In the genomic region with DNA sequence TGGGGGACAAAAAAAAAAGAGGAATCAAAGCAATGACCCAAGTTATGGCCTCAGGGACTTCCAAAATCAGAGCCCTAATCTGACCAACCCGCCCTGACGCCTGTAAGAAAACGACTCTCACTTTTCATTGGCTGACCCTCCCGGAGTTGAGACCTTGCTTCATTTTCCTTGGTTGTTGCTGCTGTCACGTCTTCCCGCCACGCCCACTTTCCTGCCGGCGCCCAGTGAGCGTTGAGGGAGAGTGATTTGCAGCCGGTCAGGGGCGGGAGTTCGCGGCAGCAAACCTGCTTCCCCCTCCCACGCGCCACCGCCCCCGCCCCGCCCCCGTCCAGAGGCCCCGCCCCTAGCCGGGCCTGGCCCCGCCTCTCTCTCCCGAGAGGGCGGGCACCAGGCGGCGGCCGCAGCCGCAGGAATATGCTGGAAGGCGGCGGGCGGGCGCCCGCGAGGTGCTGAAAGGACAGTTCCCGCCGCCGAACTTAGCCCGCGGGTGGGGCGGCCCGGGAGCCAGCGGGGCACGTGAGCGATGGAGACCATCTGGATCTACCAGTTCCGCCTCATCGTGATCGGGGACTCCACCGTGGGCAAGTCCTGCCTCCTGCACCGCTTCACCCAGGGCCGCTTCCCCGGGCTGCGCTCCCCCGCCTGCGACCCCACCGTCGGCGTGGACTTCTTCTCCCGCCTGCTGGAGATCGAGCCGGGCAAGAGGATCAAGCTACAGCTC, we compare ENCODE assay signal across 8 cellular contexts. TPM values are rescaled to one million over a fixed set of nuclear protein-coding genes. Genes with fewer than 3 reads are reported as not detected.
DNase-seq lines count a peak whose midpoint lies in the region; TF ChIP-seq lines count a peak whose summit lies in the region.

A gene with protein sequence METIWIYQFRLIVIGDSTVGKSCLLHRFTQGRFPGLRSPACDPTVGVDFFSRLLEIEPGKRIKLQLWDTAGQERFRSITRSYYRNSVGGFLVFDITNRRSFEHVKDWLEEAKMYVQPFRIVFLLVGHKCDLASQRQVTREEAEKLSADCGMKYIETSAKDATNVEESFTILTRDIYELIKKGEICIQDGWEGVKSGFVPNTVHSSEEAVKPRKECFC (plus strand): TSS at position 403 of the 721 bp plus-strand sequence. CDS start 121 bp downstream, at position 524.

- H3K79me1 ChIP-seq in H9 (ENCODE audit: insufficient read depth, low read depth, low read length, poor library complexity, severe bottlenecking) = no peaks in the 10 kb centered on the region

- no peak within 1 kb of the TSS for H4K5ac ChIP-seq in H9 (ENCODE audit: insufficient read length, low read depth, low read length)

- peaks cover 5% of the 10 kb centered on the region for H3K23me2 ChIP-seq in H9 (ENCODE audit: insufficient read length, low read depth, low read length, poor library complexity, severe bottlenecking)

- H3K4me2 ChIP-seq in H9 (ENCODE audit: insufficient read depth, insufficient read length, low read length) (peak within 1 kb of the TSS; percentile 99), MM.1S (ENCODE audit: low read depth, low read length) (peak within 1 kb of the TSS; percentile 97)

- H3K14ac ChIP-seq in H9 (ENCODE audit: insufficient read depth, low read length) = peak within 1 kb of the TSS; percentile 86

- H3K4me3 Mint-ChIP-seq in H9 = peak within 1 kb of the TSS; percentile 93 to 98
- peak within 1 kb of the TSS; percentile 65 for H3K4me3 Mint-ChIP-seq in activated naive CD4-positive, alpha-beta T cell treated with anti-CD3 and anti-CD28 coated beads for 36 hours

- H3K27ac ChIP-seq in H9 (ENCODE audit: insufficient read length, low read depth, low read length) (no peak within 1 kb of the TSS), MM.1S (ENCODE audit: low read length) (no peak within 1 kb of the TSS), neutrophil (no peak within 1 kb of the TSS), substantia nigra (ENCODE audit: low read depth, low read length, poor library complexity, severe bottlenecking) (peak within 1 kb of the TSS; percentile 67)

- CTCF ChIA-PET in activated naive CD4-positive, alpha-beta T cell treated with anti-CD3 and anti-CD28 coated beads for 36 hours (lab: Charles Lee) = no interaction called here

- H3K36me3 Mint-ChIP-seq in H9 (ENCODE audit: insufficient read depth in 1 of 3, low read depth in 3 of 3) = no peaks in the 10 kb centered on the region
- peaks cover 2% of the 10 kb centered on the region for H3K36me3 Mint-ChIP-seq in activated naive CD4-positive, alpha-beta T cell treated with anti-CD3 and anti-CD28 coated beads for 36 hours (ENCODE audit: low read depth)

- no peak within 1 kb of the TSS for H3K56ac ChIP-seq in H9 (ENCODE audit: insufficient read length, low read depth, low read length)

- peak within 1 kb of the TSS; percentile 78 to 98 (median 85); a peak in 6 of 7 replicates for H3K27ac Mint-ChIP-seq in H9
- no peak within 1 kb of the TSS for H3K27ac Mint-ChIP-seq in activated naive CD4-positive, alpha-beta T cell treated with anti-CD3 and anti-CD28 coated beads for 36 hours

- WGBS in H9 (ENCODE audit: extremely low coverage, insufficient read length, low lambda C conversion rate) = no CpG with 5 or more reads among the region's 61 CpGs

- H2AK5ac ChIP-seq in H9 (ENCODE audit: insufficient read length, low read length) = no peak within 1 kb of the TSS

- H3K27me3 ChIP-seq in H9 (ENCODE audit: insufficient read depth, low read length) (no peaks in the 10 kb centered on the region), MM.1S (replicated peaks; ENCODE audit: insufficient read depth, low read length) (0 out of 2 replicates have a peak, but pooled peaks cover 13% of the 10 kb centered on the region), neutrophil (peaks cover 67% of the 10 kb centered on the region)

- H2BK120ac ChIP-seq in H9 (ENCODE audit: low read depth, low read length, poor library complexity, severe bottlenecking) = no peak within 1 kb of the TSS

- H2BK12ac ChIP-seq in H9 (ENCODE audit: insufficient read length, low read depth, low read length) = no peak within 1 kb of the TSS

- H3K23ac ChIP-seq in H9 (ENCODE audit: insufficient read length, low read depth, low read length) = peak within 1 kb of the TSS; percentile 74

- DNase-seq in EL (peak; percentile 87), H9 (peak; percentile 99), MM.1S (peak; percentile 98), SIG-M5 treated with dmso at 0.1 percent for 504 hours (lab: John Stamatoyannopoulos, UW; ENCODE audit: unreplicated experiment) (peak; percentile 86), globus pallidus (ENCODE audit: low spot score) (peak; percentile 90), substantia nigra (lab: John Stamatoyannopoulos, UW) (peak; percentile 25 to 99 (median 83))
- DNase-seq in activated naive CD4-positive, alpha-beta T cell treated with anti-CD3 and anti-CD28 coated beads for 36 hours = peak; percentile 83

- intact Hi-C loops in activated naive CD4-positive, alpha-beta T cell treated with anti-CD3 and anti-CD28 coated beads for 36 hours (cut with micrococcal nuclease) = loop anchor here (1.0 to 5.0 kb wide), 3 partner anchors 71 to 539 kb away; partner anchors contain the start of genes C11orf65, CUL5 and SLC35F2

- peaks cover 3% of the 10 kb centered on the region; the same call in 1 of the 2 replicates for H3K79me2 ChIP-seq in H9 (ENCODE audit: insufficient read depth, low read length)
- no peaks in the 10 kb centered on the region for H3K79me2 ChIP-seq in MM.1S (ENCODE audit: low read length)

- no peak within 1 kb of the TSS for H4K91ac ChIP-seq in H9 (ENCODE audit: insufficient read length, low read depth, low read length)

- H3T11ph ChIP-seq in H9 (ENCODE audit: low read length) = no peak within 1 kb of the TSS

- H3F3A ChIP-seq in MM.1S (ENCODE audit: insufficient read depth, low read length) = 0 out of 2 replicates have a peak, but pooled peaks cover 3% of the 10 kb centered on the region

- no peaks in the 10 kb centered on the region for H3K9me3 Mint-ChIP-seq in H9
- no peaks in the 10 kb centered on the region for H3K9me3 Mint-ChIP-seq in activated naive CD4-positive, alpha-beta T cell treated with anti-CD3 and anti-CD28 coated beads for 36 hours

- H3K4ac ChIP-seq in H9 (ENCODE audit: low read depth, low read length) = no peak within 1 kb of the TSS; the same call in 1 of the 2 replicates

- TF ChIP-seq CTCF in H9 (conservative IDR thresholded peaks at IDR 0.05) = no peak
- no peak for TF ChIP-seq CTCF in MM.1S (IDR thresholded peaks at IDR 0.05; ENCODE audit: low read length)
- TF ChIP-seq CTCF in neutrophil (IDR thresholded peaks at IDR 0.05) = no peak

- H3K9ac ChIP-seq in H9 (ENCODE audit: extremely low read depth, insufficient read length, low read length) (peak within 1 kb of the TSS; percentile 79), MM.1S (ENCODE audit: low read length) (no peak within 1 kb of the TSS)

- no peaks in the 10 kb centered on the region for H3K9me2 ChIP-seq in MM.1S (replicated peaks; ENCODE audit: insufficient read depth, low read length)

- no peak within 1 kb of the TSS for H2BK20ac ChIP-seq in H9 (ENCODE audit: low read depth, low read length, poor library complexity, severe bottlenecking)

- peaks cover 9 to 13% of the 10 kb centered on the region in 2 experiments for H3K4me1 Mint-ChIP-seq in H9
- H3K4me1 Mint-ChIP-seq in activated naive CD4-positive, alpha-beta T cell treated with anti-CD3 and anti-CD28 coated beads for 36 hours (ENCODE audit: low read depth) = peaks cover 12% of the 10 kb centered on the region

- peak within 1 kb of the TSS; percentile 74 for H2AFZ ChIP-seq in H9 (ENCODE audit: low read length)
- H2AFZ ChIP-seq in MM.1S (ENCODE audit: low read length) = peak within 1 kb of the TSS; percentile 96

- H3K27me3 Mint-ChIP-seq in H9 (ENCODE audit: low read depth) = peaks cover 5% of the 10 kb centered on the region
- peaks cover 44% of the 10 kb centered on the region for H3K27me3 Mint-ChIP-seq in activated naive CD4-positive, alpha-beta T cell treated with anti-CD3 and anti-CD28 coated beads for 36 hours (ENCODE audit: low read depth)

- no peak within 1 kb of the TSS for H4K8ac ChIP-seq in H9 (replicated peaks; ENCODE audit: insufficient read length, low read depth, low read length)

- no peak within 1 kb of the TSS for H2BK15ac ChIP-seq in H9 (ENCODE audit: low read depth, low read length)

- no peaks in the 10 kb centered on the region for H4K20me1 ChIP-seq in H9 (ENCODE audit: control insufficient read depth, insufficient read depth, insufficient read length)
- H4K20me1 ChIP-seq in MM.1S (ENCODE audit: insufficient read depth, low read length) = no peaks in the 10 kb centered on the region

- no peak within 1 kb of the TSS for H2BK5ac ChIP-seq in H9 (ENCODE audit: insufficient read length, low read length)

- H3K4me3 ChIP-seq in MM.1S (ENCODE audit: low read length) (peak within 1 kb of the TSS; percentile 83), neutrophil (ENCODE audit: low read depth in 1 of 2, low read length in 1 of 2) (peak within 1 kb of the TSS; percentile 60 to 61)

- peak within 1 kb of the TSS; percentile 88 for H3K18ac ChIP-seq in H9 (ENCODE audit: insufficient read length, low read depth, low read length)

- no peaks in the 10 kb centered on the region; the same call in 1 of the 2 replicates for H3K4me1 ChIP-seq in H9 (ENCODE audit: insufficient read depth, low read length)
- H3K4me1 ChIP-seq in MM.1S (ENCODE audit: low read length) = no peaks in the 10 kb centered on the region
- peaks cover 8 to 10% of the 10 kb centered on the region in 2 experiments for H3K4me1 ChIP-seq in neutrophil (ENCODE audit: control insufficient read depth in 1 of 2, insufficient read depth in 1 of 2, low read depth in 1 of 2, low read length in 1 of 2)

- H3K36me3 ChIP-seq in MM.1S (replicated peaks; ENCODE audit: insufficient read depth, low read length) (no peaks in the 10 kb centered on the region), neutrophil (no peaks in the 10 kb centered on the region)

- H3K9me3 ChIP-seq in H9 (ENCODE audit: control insufficient read depth, low read depth, low read length) (no peaks in the 10 kb centered on the region), MM.1S (replicated peaks; ENCODE audit: insufficient read depth, low read length) (no peaks in the 10 kb centered on the region), neutrophil (no peaks in the 10 kb centered on the region)

RNA-seq across cellular contexts. Expression of the gene that starts here (rescaled TPM):
- 9.2 and 9.7 TPM in 2 replicates for total RNA-seq in H9 (2021)
- not detected for total RNA-seq in activated naive CD4-positive, alpha-beta T cell treated with anti-CD3 and anti-CD28 coated beads for 36 hours

Comparison
In these comparisons a context has a peak if more than half of its experiments do, and no peak if none do; other contexts are left out.
1. Peak in DNase-seq in activated naive CD4-positive, alpha-beta T cell treated with anti-CD3 and anti-CD28 coated beads for 36 hours; RNA of the gene not detected or under 1 TPM.